Comparison of ENCODE assay signal across 17 cellular contexts in genomic region chr15:27805261-27806220, GRCh38.
A peak's percentile ranks its signal among the peaks of the same experiment; 100 is the strongest.
DNase-seq lines count a peak whose midpoint lies in the region; ATAC-seq and TF ChIP-seq lines count a peak whose summit lies in the region.
"Had no signal": no experiment of that assay in that cellular context is flagged by ENCODE, and none has a peak within 500 bp of the region (broad histone marks: within the 10 kb centered on the region; RNA-seq: fewer than 3 reads in every experiment).

No MANE protein-coding gene starts in this region.

- H3K4me1 ChIP-seq in right cardiac atrium (ENCODE audit: control insufficient read depth, insufficient read depth, low read length) (no peaks in the 10 kb centered on the region), right atrium auricular region (no peaks in the 10 kb centered on the region), lower lobe of right lung (no peaks in the 10 kb centered on the region), tibial nerve (no peaks in the 10 kb centered on the region)

- no peak overlapping the region for H3K4me3 Mint-ChIP-seq in stimulated activated effector memory CD8-positive, alpha-beta T cell treated with anti-CD3 and anti-CD28 coated beads, Interleukin-12 subunit alpha, Interleukin-12 subunit beta, amount 100 ng/mL, for 72 hours
- H3K4me3 Mint-ChIP-seq: CD14-positive monocyte; CD4-positive, alpha-beta memory T cell; HFFc6 had no signal

- no peaks in the 10 kb centered on the region for H3K4me1 Mint-ChIP-seq in stimulated activated effector memory CD8-positive, alpha-beta T cell treated with anti-CD3 and anti-CD28 coated beads, Interleukin-12 subunit alpha, Interleukin-12 subunit beta, amount 100 ng/mL, for 72 hours
- H3K4me1 Mint-ChIP-seq: CD14-positive monocyte; CD4-positive, alpha-beta memory T cell had no signal

- ATAC-seq in right cardiac atrium (peak; percentile 25 to 31), lower lobe of right lung (peak; percentile 19 to 43), SK-N-SH treated with all-trans-retinoic acid at 6 μM for 48 hours (no peak)
- peak; percentile 13 for ATAC-seq in stimulated activated effector memory CD8-positive, alpha-beta T cell treated with anti-CD3 and anti-CD28 coated beads, Interleukin-12 subunit alpha, Interleukin-12 subunit beta, amount 100 ng/mL, for 72 hours
- ATAC-seq: GM12878, HCT116 had no signal

- no peaks in the 10 kb centered on the region for H3K9me3 ChIP-seq in right cardiac atrium (ENCODE audit: control insufficient read depth, low read length)
- no peaks in the 10 kb centered on the region for H3K9me3 ChIP-seq in right atrium auricular region
- no peaks in the 10 kb centered on the region for H3K9me3 ChIP-seq in lower lobe of right lung
- peaks cover 0 to 26% (median 0%) of the 10 kb centered on the region in 4 donors for H3K9me3 ChIP-seq in tibial nerve

- TF ChIP-seq EP300 in tibial nerve (IDR thresholded peaks at IDR 0.05), result no peak

- TF ChIP-seq CTCF in right atrium auricular region (IDR thresholded peaks at IDR 0.05) (no peak), lower lobe of right lung (IDR thresholded peaks at IDR 0.05) (no peak), tibial nerve (IDR thresholded peaks at IDR 0.05) (no peak)

- no peaks in the 10 kb centered on the region for H3K36me3 Mint-ChIP-seq in stimulated activated effector memory CD8-positive, alpha-beta T cell treated with anti-CD3 and anti-CD28 coated beads, Interleukin-12 subunit alpha, Interleukin-12 subunit beta, amount 100 ng/mL, for 72 hours
- H3K36me3 Mint-ChIP-seq: CD14-positive monocyte; CD4-positive, alpha-beta memory T cell had no signal

- H3K9me3 Mint-ChIP-seq in stimulated activated effector memory CD8-positive, alpha-beta T cell treated with anti-CD3 and anti-CD28 coated beads, Interleukin-12 subunit alpha, Interleukin-12 subunit beta, amount 100 ng/mL, for 72 hours, result peaks cover 8% of the 10 kb centered on the region

- no peak overlapping the region for H3K27ac ChIP-seq in right cardiac atrium (ENCODE audit: low read length)
- H3K27ac ChIP-seq in right atrium auricular region, result no peak overlapping the region
- no peak overlapping the region for H3K27ac ChIP-seq in lower lobe of right lung
- no peak overlapping the region for H3K27ac ChIP-seq in tibial nerve
- H3K27ac ChIP-seq: BLaER1, HL-60 had no signal

- DNase-seq in right cardiac atrium (peak in 1 of 3 donors; percentile 52), right atrium auricular region (ENCODE audit: low spot score) (no peak), lower lobe of right lung (no peak), G401 (ENCODE audit: low spot score) (no peak), tibial nerve (ENCODE audit: low spot score in 2 of 2) (no peak), NCI-H1048 (lab: John Stamatoyannopoulos, UW) (no peak)
- DNase-seq in stimulated activated effector memory CD8-positive, alpha-beta T cell treated with anti-CD3 and anti-CD28 coated beads, Interleukin-12 subunit alpha, Interleukin-12 subunit beta, amount 100 ng/mL, for 72 hours (ENCODE audit: low spot score in 2 of 2), result no peak
- DNase-seq: 8988T; CD4-positive, alpha-beta memory T cell; DMS79 treated with DMSO at 0.1 percent for 48 hours; HFFc6 had no signal

- in situ Hi-C loops in G401 (cut with HindIII; ENCODE audit: low sequenced_read_pairs), result no loop called here

- no peaks in the 10 kb centered on the region for H3K27me3 ChIP-seq in right cardiac atrium (ENCODE audit: control insufficient read depth, insufficient read depth)
- no peaks in the 10 kb centered on the region for H3K27me3 ChIP-seq in right atrium auricular region
- H3K27me3 ChIP-seq in lower lobe of right lung (ENCODE audit: low read depth), result no peaks in the 10 kb centered on the region
- H3K27me3 ChIP-seq in tibial nerve, result no peaks in the 10 kb centered on the region
- H3K27me3 ChIP-seq: BLaER1 had no signal

- H3K27ac Mint-ChIP-seq in stimulated activated effector memory CD8-positive, alpha-beta T cell treated with anti-CD3 and anti-CD28 coated beads, Interleukin-12 subunit alpha, Interleukin-12 subunit beta, amount 100 ng/mL, for 72 hours, result no peak overlapping the region
- H3K27ac Mint-ChIP-seq: CD14-positive monocyte; CD4-positive, alpha-beta memory T cell; HFFc6 had no signal

- intact Hi-C loops in right cardiac atrium (cut with DNase I), result no loop called here
- intact Hi-C loops in lower lobe of right lung (cut with DNase I), result no loop called here

- no peak overlapping the region for H3K4me3 ChIP-seq in right cardiac atrium (ENCODE audit: low read length)
- H3K4me3 ChIP-seq in right atrium auricular region, result no peak overlapping the region
- no peak overlapping the region for H3K4me3 ChIP-seq in lower lobe of right lung
- H3K4me3 ChIP-seq in tibial nerve, result no peak overlapping the region
- H3K4me3 ChIP-seq: BLaER1, GM12878 had no signal

- no peak for TF ChIP-seq POLR2A in tibial nerve (IDR thresholded peaks at IDR 0.05)

- H3K36me3 ChIP-seq in right atrium auricular region (no peaks in the 10 kb centered on the region), lower lobe of right lung (no peaks in the 10 kb centered on the region), tibial nerve (no peaks in the 10 kb centered on the region)
- H3K36me3 ChIP-seq: BLaER1 had no signal

- WGBS in right cardiac atrium, result 93% methylated on average over 54 of the region's 54 CpGs
- 92 to 94% methylated on average over 54 of the region's 54 CpGs for WGBS in tibial nerve, 2 donors

TF ChIP-seq in SK-N-SH treated with all-trans-retinoic acid at 6 μM for 48 hours, 23 proteins besides CTCF, POLR2A, EP300 and RAD21:
- TF ChIP-seq ARNTL (CRISPR knock-in tag; IDR thresholded peaks at IDR 0.05; ENCODE audit: borderline replicate concordance, low read depth), result no peak
- TF ChIP-seq POU6F1 (CRISPR knock-in tag; IDR thresholded peaks at IDR 0.05; ENCODE audit: borderline replicate concordance, low read depth), result no peak
- TF ChIP-seq PPARA (CRISPR knock-in tag; IDR thresholded peaks at IDR 0.05; ENCODE audit: borderline replicate concordance), result no peak
- TF ChIP-seq ESRRG (CRISPR knock-in tag; IDR thresholded peaks at IDR 0.05), result no peak
- no peak for TF ChIP-seq ZC3H10 (CRISPR knock-in tag; IDR thresholded peaks at IDR 0.05)
- TF ChIP-seq ZFP30 (CRISPR knock-in tag; IDR thresholded peaks at IDR 0.05), result no peak
- TF ChIP-seq PATZ1 (CRISPR knock-in tag; IDR thresholded peaks at IDR 0.05; ENCODE audit: borderline replicate concordance), result no peak
- TF ChIP-seq CSDC2 (CRISPR knock-in tag; IDR thresholded peaks at IDR 0.05), result no peak
- no peak for TF ChIP-seq ZFP3 (CRISPR knock-in tag; IDR thresholded peaks at IDR 0.05)
- TF ChIP-seq GLIS3 (CRISPR knock-in tag; IDR thresholded peaks at IDR 0.05), result no peak
- no peak for TF ChIP-seq ZNF8 (CRISPR knock-in tag; IDR thresholded peaks at IDR 0.05)
- no peak for TF ChIP-seq BACH2 (CRISPR knock-in tag; IDR thresholded peaks at IDR 0.05; ENCODE audit: borderline replicate concordance)
- TF ChIP-seq ZNF565 (CRISPR knock-in tag; conservative IDR thresholded peaks at IDR 0.05; ENCODE audit: low read depth), result no peak
- TF ChIP-seq CSRNP3 (CRISPR knock-in tag; IDR thresholded peaks at IDR 0.05), result no peak
- no peak for TF ChIP-seq TOX (CRISPR knock-in tag; IDR thresholded peaks at IDR 0.05; ENCODE audit: borderline replicate concordance)
- TF ChIP-seq SNAI2 (CRISPR knock-in tag; IDR thresholded peaks at IDR 0.05), result no peak
- TF ChIP-seq ISL1 (CRISPR knock-in tag; IDR thresholded peaks at IDR 0.05), result no peak
- no peak for TF ChIP-seq RARB (CRISPR knock-in tag; IDR thresholded peaks at IDR 0.05)
- no peak for TF ChIP-seq ZNF70 (CRISPR knock-in tag; IDR thresholded peaks at IDR 0.05)
TF ChIP-seq in SK-N-SH treated with all-trans-retinoic acid at 6 μM for 48 hours: peak in this region for 0.
